In genomic region chr1:43648448-43648847, GRCh38 we compare ENCODE assay signal across 8 cellular contexts. TPM values are rescaled to one million over a fixed set of nuclear protein-coding genes. Genes with fewer than 3 reads are reported as not detected.
DNase-seq lines count a peak whose midpoint lies in the region; ATAC-seq and TF ChIP-seq lines count a peak whose summit lies in the region.
"Had no signal": no experiment of that assay in that cellular context is flagged by ENCODE, and none has a peak within 500 bp of the region (broad histone marks: within the 10 kb centered on the region; RNA-seq: fewer than 3 reads in every experiment).

No MANE protein-coding gene starts in this region.

- H3K27ac ChIP-seq in neural progenitor cell: no peak overlapping the region

- H2AFZ ChIP-seq in neural progenitor cell (replicated peaks): no peak overlapping the region

- TF ChIP-seq CTCF in brain (conservative IDR thresholded peaks at IDR 0.05) (no peak), neural progenitor cell (IDR thresholded peaks at IDR 0.05) (no peak)

- H3K27me3 Mint-ChIP-seq in brain (peaks cover 13% of the 10 kb centered on the region), neural progenitor cell (ENCODE audit: insufficient read depth, low read depth) (peaks cover 5% of the 10 kb centered on the region)

- no peak overlapping the region for H3K4me2 ChIP-seq in neural progenitor cell

- H3K36me3 Mint-ChIP-seq in brain (peaks cover 5% of the 10 kb centered on the region), neural progenitor cell (peaks cover 4% of the 10 kb centered on the region)

- H3K9me3 Mint-ChIP-seq in brain (no peaks in the 10 kb centered on the region), neural progenitor cell (no peaks in the 10 kb centered on the region)

- H3K27me3 ChIP-seq in neural progenitor cell: peaks cover 2% of the 10 kb centered on the region

- DNase-seq in ELR (ENCODE audit: low read depth) (peak; percentile 50), NOMO-1 (lab: John Stamatoyannopoulos, UW; ENCODE audit: unreplicated experiment in 2 of 2) (peak; percentile 78 to 83), neural progenitor cell (ENCODE audit: low spot score) (no peak), NCI-H2107 treated with DMSO at 0.1 percent for 48 hours (lab: John Stamatoyannopoulos, UW; ENCODE audit: unreplicated experiment) (no peak), kidney glomerular epithelial cell (lab: John Stamatoyannopoulos, UW) (no peak)
- DNase-seq: stimulated activated naive CD4-positive, alpha-beta T cell treated with Interleukin-2 at 50 U/mL for 16 hours had no signal

- H3K4me3 ChIP-seq in neural progenitor cell: no peak overlapping the region

- H3F3A ChIP-seq in neural progenitor cell (ENCODE audit: low read depth): peaks cover 10% of the 10 kb centered on the region

- H3K27ac Mint-ChIP-seq in brain (peak overlapping the region in 4 of 5 experiments; percentile 84 to 100 (median 94)), neural progenitor cell (no peak overlapping the region)

- ATAC-seq in HG03139 (IDR thresholded peaks at IDR 0.05; ENCODE audit: unreplicated experiment): no peak

- H3K36me3 ChIP-seq in neural progenitor cell: peaks cover under 1% of the 10 kb centered on the region

- H4K20me1 ChIP-seq in neural progenitor cell (ENCODE audit: low read depth): peaks cover 26% of the 10 kb centered on the region

- peaks cover 32% of the 10 kb centered on the region for H3K79me2 ChIP-seq in neural progenitor cell (ENCODE audit: low read depth)

- H3K4me1 Mint-ChIP-seq in brain: peaks cover 41% of the 10 kb centered on the region
- H3K4me1 Mint-ChIP-seq in neural progenitor cell: peaks cover 24% of the 10 kb centered on the region

- peak overlapping the region; percentile 93 to 100 (median 100) for H3K4me3 Mint-ChIP-seq in brain
- H3K4me3 Mint-ChIP-seq in neural progenitor cell: peak overlapping the region; percentile 100

- peaks cover 15% of the 10 kb centered on the region for H3K4me1 ChIP-seq in neural progenitor cell

- H3K9me3 ChIP-seq in neural progenitor cell (ENCODE audit: low read depth): no peaks in the 10 kb centered on the region

- no peak overlapping the region for H3K9ac ChIP-seq in neural progenitor cell

RNA-seq across cellular contexts. Expression of gene KDM4A, which starts 1.5 kb away (rescaled TPM):
- 45.9 TPM for polyA plus RNA-seq in brain (ENCODE audit: insufficient read depth, low read depth, low replicate concordance)
- 58.6 and 64.7 TPM in 2 replicates for total RNA-seq in neural progenitor cell (ENCODE audit: low replicate concordance)

RNA-seq across cellular contexts. Expression of gene ST3GAL3, which starts 58.9 kb away (rescaled TPM):
- 38.6 TPM for polyA plus RNA-seq in brain (ENCODE audit: insufficient read depth, low read depth, low replicate concordance)
- total RNA-seq in neural progenitor cell (ENCODE audit: low replicate concordance): 13.6 and 29.7 TPM in 2 replicates

Comparison
In these comparisons a context has a peak if more than half of its experiments do, and no peak if none do; other contexts are left out.
1. DNase-seq: peak in ELR (single experiment) and NOMO-1 (2 of 2); none in neural progenitor cell (single experiment), NCI-H2107 treated with DMSO at 0.1 percent for 48 hours (single experiment) and kidney glomerular epithelial cell (single experiment).